ENCODE assay signal across 1 cellular context in genomic region chr1:144546274-144547171, GRCh38.
TF ChIP-seq lines count a peak whose summit lies in the region.

No MANE protein-coding gene starts in this region.

TF ChIP-seq in K562, 482 proteins besides CTCF, POLR2A, EP300 and RAD21 (continued from another document):
- TF ChIP-seq STAT6 (CRISPR knock-in tag; IDR thresholded peaks at IDR 0.05) (0 out of 2 replicates have a peak, but pooled peaks have one; percentile 60), E2F5 (CRISPR knock-in tag; IDR thresholded peaks at IDR 0.05) (peak; percentile 89), E2F4 (CRISPR knock-in tag; IDR thresholded peaks at IDR 0.05; ENCODE audit: low read depth) (peak; percentile 84; the same call in 1 of the 2 replicates), MTA3 (IDR thresholded peaks at IDR 0.05; ENCODE audit: borderline replicate concordance) (peak; percentile 98), BCLAF1 (IDR thresholded peaks at IDR 0.05; ENCODE audit: borderline replicate concordance in 1 of 2, control insufficient read depth in 1 of 2, low read depth in 2 of 2, low read length in 1 of 2) (peak in 1 of 2 experiments; percentile 99; a peak in 2 of 4 replicates), ZNF24 (IDR thresholded peaks at IDR 0.05) (peak; percentile 22; the same call in 1 of the 2 replicates), ELK3 (CRISPR knock-in tag; IDR thresholded peaks at IDR 0.05) (peak; percentile 29; the same call in 1 of the 2 replicates), CGGBP1 (CRISPR knock-in tag; IDR thresholded peaks at IDR 0.05) (peak; percentile 98), ZBTB26 (CRISPR knock-in tag; IDR thresholded peaks at IDR 0.05) (peak; percentile 99), SMAD1 (IDR thresholded peaks at IDR 0.05; ENCODE audit: low read depth, low read length, partially characterized antibody) (peak; percentile 99), ASH1L (IDR thresholded peaks at IDR 0.05; ENCODE audit: borderline replicate concordance, low read depth, partially characterized antibody) (peak; percentile 48), MXI1 (IDR thresholded peaks at IDR 0.05; ENCODE audit: low read depth, low read length) (peak; percentile 64), OTX1 (CRISPR knock-in tag; IDR thresholded peaks at IDR 0.05) (peak; percentile 99), LARP7 (IDR thresholded peaks at IDR 0.05) (peak; percentile 95), CTBP1 (IDR thresholded peaks at IDR 0.05; ENCODE audit: borderline replicate concordance) (peak; percentile 67; the same call in 1 of the 2 replicates), THRB (CRISPR knock-in tag; conservative IDR thresholded peaks at IDR 0.05) (peak; percentile 99), ELF4 (CRISPR knock-in tag; IDR thresholded peaks at IDR 0.05) (peak; percentile 98), SRF (CRISPR knock-in tag; IDR thresholded peaks at IDR 0.05) (peak in 1 of 2 experiments; percentile 74; a peak in 2 of 4 replicates), ZNF253 (CRISPR knock-in tag; conservative IDR thresholded peaks at IDR 0.05) (peak; percentile 83; the same call in 1 of the 2 replicates)
